In the genomic region with DNA sequence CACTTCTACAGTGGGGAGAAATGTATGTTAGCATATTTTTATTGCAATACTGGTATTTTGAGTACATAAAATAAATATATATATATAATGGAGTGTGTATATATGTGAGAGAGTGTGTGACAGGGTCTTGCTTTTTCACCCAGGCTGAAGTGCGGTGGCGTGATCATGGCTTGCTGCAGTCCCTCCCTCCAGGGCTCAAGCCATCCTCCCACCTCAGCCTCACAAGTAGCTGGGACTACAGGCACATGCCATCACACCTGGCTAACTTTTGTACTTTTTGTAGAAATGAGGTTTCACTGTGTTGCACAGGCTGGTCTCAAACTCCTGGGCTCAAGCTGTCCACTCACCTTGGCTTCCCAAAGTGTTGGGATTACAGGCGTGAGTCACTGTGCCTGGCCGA, we compare ENCODE assay signal across 21 cellular contexts. TPM values are rescaled to one million over a fixed set of nuclear protein-coding genes. Genes with fewer than 3 reads are reported as not detected.
DNase-seq lines count a peak whose midpoint lies in the region; ATAC-seq and TF ChIP-seq lines count a peak whose summit lies in the region.
"Had no signal": no experiment of that assay in that cellular context is flagged by ENCODE, and none has a peak within 500 bp of the region (broad histone marks: within the 10 kb centered on the region; RNA-seq: fewer than 3 reads in every experiment).

No MANE protein-coding gene starts in this region.

- H3K4me3 Mint-ChIP-seq in CD4-positive, alpha-beta T cell = peak overlapping the region; percentile 99
- peak overlapping the region; percentile 91 to 99 (median 96) for H3K4me3 Mint-ChIP-seq in CD8-positive, alpha-beta memory T cell
- H3K4me3 Mint-ChIP-seq in activated T-helper 17 cell treated with anti-CD3 and anti-CD28 coated beads, Interleukin-2, amount 50 U/mL, for 72 hours = peak overlapping the region; percentile 99
- H3K4me3 Mint-ChIP-seq in naive thymus-derived CD4-positive, alpha-beta T cell = peak overlapping the region; percentile 84 to 100 (median 96)
- H3K4me3 Mint-ChIP-seq: WTC11 had no signal

- CTCF ChIA-PET in CD4-positive, alpha-beta T cell (lab: Charles Lee) = interaction anchor here (1.1 to 3.2 kb wide), 6 partner anchors 44 to 81 kb away, joined by 3 to 15 read pairs (median 10); partner anchors contain the start of gene SNX20
- CTCF ChIA-PET in CD8-positive, alpha-beta memory T cell (lab: Charles Lee) = interaction anchor here (0.7 to 3.3 kb wide), 17 partner anchors 10 to 721 kb away, joined by 3 to 39 read pairs (median 5); partner anchors contain the start of genes CNEP1R1 and SNX20
- CTCF ChIA-PET in naive thymus-derived CD4-positive, alpha-beta T cell (lab: Charles Lee) = interaction anchor here (0.6 to 12.1 kb wide), 9 partner anchors 12 to 721 kb away, joined by 3 to 225 read pairs (median 10); partner anchors contain the start of genes CNEP1R1 and SNX20

- no peak for DNase-seq in CD4-positive, alpha-beta T cell
- no peak for DNase-seq in CD8-positive, alpha-beta memory T cell
- DNase-seq in naive thymus-derived CD4-positive, alpha-beta T cell = no peak
- DNase-seq in tibial artery = no peak
- DNase-seq in central memory CD4-positive, alpha-beta T cell = no peak
- no peak for DNase-seq in NCI-H2029 treated with DMSO at 0.1 percent for 48 hours (lab: John Stamatoyannopoulos, UW)
- DNase-seq: activated CD8-positive, alpha-beta memory T cell treated with anti-CD3 and anti-CD28 coated beads, Interleukin-2, amount 50 U/mL, for 48 hours; AML-193; amygdala; heart right ventricle; Karpas-422; NCI-H1105; NCI-H526 treated with DMSO at 0.1 percent for 48 hours; OCI-M1; SHP77 treated with DMSO at 0.1 percent for 48 hours; stimulated activated CD4-positive, alpha-beta T cell treated with anti-CD3 and anti-CD28 coated beads, Interleukin-2, amount 100 ng/mL, for 48 hours; testis had no signal

- peaks cover 75% of the 10 kb centered on the region for H3K4me1 Mint-ChIP-seq in CD4-positive, alpha-beta T cell (ENCODE audit: low read depth)
- peaks cover 64 to 82% (median 76%) of the 10 kb centered on the region in 3 donors for H3K4me1 Mint-ChIP-seq in CD8-positive, alpha-beta memory T cell
- H3K4me1 Mint-ChIP-seq in activated T-helper 17 cell treated with anti-CD3 and anti-CD28 coated beads, Interleukin-2, amount 50 U/mL, for 72 hours = peaks cover 46% of the 10 kb centered on the region
- peaks cover 37 to 73% (median 62%) of the 10 kb centered on the region in 7 donors for H3K4me1 Mint-ChIP-seq in naive thymus-derived CD4-positive, alpha-beta T cell

- H3K27ac ChIP-seq in CD4-positive, alpha-beta T cell (ENCODE audit: low read depth, low read length) = peak overlapping the region; percentile 99
- no peak overlapping the region for H3K27ac ChIP-seq in CD8-positive, alpha-beta memory T cell (ENCODE audit: low read depth, low read length)
- peak overlapping the region; percentile 100 for H3K27ac ChIP-seq in naive thymus-derived CD4-positive, alpha-beta T cell (ENCODE audit: low read depth, low read length)
- no peak overlapping the region for H3K27ac ChIP-seq in tibial artery
- H3K27ac ChIP-seq: testis had no signal

- no peaks in the 10 kb centered on the region for H3K9me3 Mint-ChIP-seq in CD4-positive, alpha-beta T cell
- no peaks in the 10 kb centered on the region for H3K9me3 Mint-ChIP-seq in CD8-positive, alpha-beta memory T cell
- no peaks in the 10 kb centered on the region for H3K9me3 Mint-ChIP-seq in activated T-helper 17 cell treated with anti-CD3 and anti-CD28 coated beads, Interleukin-2, amount 50 U/mL, for 72 hours
- H3K9me3 Mint-ChIP-seq in naive thymus-derived CD4-positive, alpha-beta T cell = no peaks in the 10 kb centered on the region
- H3K9me3 Mint-ChIP-seq: WTC11 had no signal

- ATAC-seq in CD4-positive, alpha-beta T cell (ENCODE audit: poor library complexity) = no peak
- no peak for ATAC-seq in activated T-helper 17 cell treated with anti-CD3 and anti-CD28 coated beads, Interleukin-2, amount 50 U/mL, for 72 hours (replicated peaks)
- ATAC-seq in naive thymus-derived CD4-positive, alpha-beta T cell = no peak
- ATAC-seq: heart right ventricle, WTC11 had no signal

- POLR2A ChIA-PET in CD4-positive, alpha-beta T cell (lab: Charles Lee) = interaction anchor here (1.0 to 10.1 kb wide), 9 partner anchors 26 to 478 kb away, joined by 3 to 167 read pairs (median 7); partner anchors contain the start of gene SNX20
- POLR2A ChIA-PET in CD8-positive, alpha-beta memory T cell (lab: Charles Lee) = interaction anchor here (1.3 to 2.0 kb wide), 2 partner anchors 65 to 66 kb away, joined by 10 to 11 read pairs; partner anchors contain the start of gene SNX20
- POLR2A ChIA-PET in naive thymus-derived CD4-positive, alpha-beta T cell (lab: Charles Lee) = interaction anchor here (0.8 to 6.1 kb wide), 13 partner anchors 14 to 890 kb away, joined by 3 to 53 read pairs (median 12); partner anchors contain the start of genes SNX20 and ZNF423

- peaks cover 78% of the 10 kb centered on the region for H3K36me3 Mint-ChIP-seq in CD4-positive, alpha-beta T cell (ENCODE audit: low read depth)
- H3K36me3 Mint-ChIP-seq in CD8-positive, alpha-beta memory T cell = peaks cover 10 to 56% (median 19%) of the 10 kb centered on the region in 3 donors
- H3K36me3 Mint-ChIP-seq in activated T-helper 17 cell treated with anti-CD3 and anti-CD28 coated beads, Interleukin-2, amount 50 U/mL, for 72 hours (ENCODE audit: low read depth) = peaks cover 77% of the 10 kb centered on the region
- peaks cover 16 to 53% (median 27%) of the 10 kb centered on the region in 5 donors for H3K36me3 Mint-ChIP-seq in naive thymus-derived CD4-positive, alpha-beta T cell
- H3K36me3 Mint-ChIP-seq: WTC11 had no signal

- intact Hi-C loops in CD4-positive, alpha-beta T cell (cut with DNase I, micrococcal nuclease) = loop anchor here (2.0 to 10.0 kb wide), 10 partner anchors 15 to 591 kb away; partner anchors contain the start of genes SNX20 (in 2 of the 2), ADCY7 (in 1 of the 2) and TENT4B (in 1 of the 2)
- intact Hi-C loops in naive thymus-derived CD4-positive, alpha-beta T cell (cut with micrococcal nuclease) = loop anchor here (2.0 to 5.0 kb wide), 7 partner anchors 15 to 679 kb away; partner anchors contain the start of genes ADCY7 (in 2 of the 2), BRD7 (in 1 of the 2) and HEATR3 (in 1 of the 2)
- intact Hi-C loops in tibial artery (cut with DNase I; ENCODE audit: low total_unique reads) = loop anchor here (10.0 kb wide), 4 partner anchors 51 to 891 kb away; partner anchors contain the start of genes BRD7, NOD2 and ZNF423

- peaks cover 62% of the 10 kb centered on the region for H3K4me1 ChIP-seq in CD8-positive, alpha-beta memory T cell (ENCODE audit: insufficient read depth, low read length)
- H3K4me1 ChIP-seq in naive thymus-derived CD4-positive, alpha-beta T cell (ENCODE audit: control insufficient read depth in 2 of 2, insufficient read depth in 2 of 2, low read length in 2 of 2) = peaks cover 32 to 62% of the 10 kb centered on the region in 2 donors
- peaks cover 0 to 68% (median 34%) of the 10 kb centered on the region in 4 donors for H3K4me1 ChIP-seq in tibial artery
- H3K4me1 ChIP-seq: testis had no signal

- TF ChIP-seq CTCF in CD4-positive, alpha-beta T cell (IDR thresholded peaks at IDR 0.05) = no peak
- no peak for TF ChIP-seq CTCF in tibial artery (IDR thresholded peaks at IDR 0.05)

- no peaks in the 10 kb centered on the region for H3K27me3 ChIP-seq in CD4-positive, alpha-beta T cell (ENCODE audit: control insufficient read depth, insufficient read depth, low read length)
- H3K27me3 ChIP-seq in CD8-positive, alpha-beta memory T cell (ENCODE audit: insufficient read depth, low read length, poor library complexity, severe bottlenecking) = no peaks in the 10 kb centered on the region
- H3K27me3 ChIP-seq in naive thymus-derived CD4-positive, alpha-beta T cell (ENCODE audit: control insufficient read depth in 2 of 2, insufficient read depth in 2 of 2, low read length in 2 of 2) = no peaks in the 10 kb centered on the region
- no peaks in the 10 kb centered on the region for H3K27me3 ChIP-seq in tibial artery
- H3K27me3 ChIP-seq: heart right ventricle, testis had no signal

- H3K27ac Mint-ChIP-seq in CD4-positive, alpha-beta T cell = peak overlapping the region; percentile 87
- H3K27ac Mint-ChIP-seq in CD8-positive, alpha-beta memory T cell = peak overlapping the region; percentile 92 to 99 (median 98)
- peak overlapping the region; percentile 99 for H3K27ac Mint-ChIP-seq in activated T-helper 17 cell treated with anti-CD3 and anti-CD28 coated beads, Interleukin-2, amount 50 U/mL, for 72 hours
- peak overlapping the region; percentile 51 to 99 (median 96) for H3K27ac Mint-ChIP-seq in naive thymus-derived CD4-positive, alpha-beta T cell
- H3K27ac Mint-ChIP-seq: WTC11 had no signal

- no peaks in the 10 kb centered on the region for H3K27me3 Mint-ChIP-seq in CD4-positive, alpha-beta T cell
- H3K27me3 Mint-ChIP-seq in CD8-positive, alpha-beta memory T cell = peaks cover 0 to 4% of the 10 kb centered on the region in 2 donors
- H3K27me3 Mint-ChIP-seq in activated T-helper 17 cell treated with anti-CD3 and anti-CD28 coated beads, Interleukin-2, amount 50 U/mL, for 72 hours = no peaks in the 10 kb centered on the region
- no peaks in the 10 kb centered on the region for H3K27me3 Mint-ChIP-seq in naive thymus-derived CD4-positive, alpha-beta T cell

- peak overlapping the region; percentile 83 for H3K4me3 ChIP-seq in CD8-positive, alpha-beta memory T cell (ENCODE audit: low read length)
- H3K4me3 ChIP-seq in naive thymus-derived CD4-positive, alpha-beta T cell (ENCODE audit: low read length) = peak overlapping the region; percentile 59
- H3K4me3 ChIP-seq in tibial artery = no peak overlapping the region
- H3K4me3 ChIP-seq: testis had no signal

- no peaks in the 10 kb centered on the region for H3K9me3 ChIP-seq in CD4-positive, alpha-beta T cell (ENCODE audit: control insufficient read depth, low read length)
- H3K9me3 ChIP-seq in CD8-positive, alpha-beta memory T cell (ENCODE audit: low read length) = no peaks in the 10 kb centered on the region
- H3K9me3 ChIP-seq in naive thymus-derived CD4-positive, alpha-beta T cell (ENCODE audit: control insufficient read depth in 2 of 3, low read length in 3 of 3) = no peaks in the 10 kb centered on the region
- no peaks in the 10 kb centered on the region for H3K9me3 ChIP-seq in tibial artery
- H3K9me3 ChIP-seq: heart right ventricle, testis had no signal

- peaks cover 6% of the 10 kb centered on the region for H3K36me3 ChIP-seq in CD8-positive, alpha-beta memory T cell (ENCODE audit: insufficient read depth, low read length)
- H3K36me3 ChIP-seq in naive thymus-derived CD4-positive, alpha-beta T cell (ENCODE audit: control insufficient read depth in 2 of 3, insufficient read depth in 3 of 3, low read length in 3 of 3) = peaks cover 0 to 4% (median 0%) of the 10 kb centered on the region in 3 experiments
- H3K36me3 ChIP-seq in tibial artery = peaks cover 0 to 6% (median 5%) of the 10 kb centered on the region in 3 donors

RNA-seq across cellular contexts. Expression of gene CYLD, which starts 4.1 kb away (rescaled TPM):
- total RNA-seq in CD4-positive, alpha-beta T cell = 100 to 1,000 TPM; 360 to 373 TPM
- 100 to 1,000 TPM; 144 to 152 TPM for total RNA-seq in CD8-positive, alpha-beta memory T cell
- polyA plus RNA-seq in CD8-positive, alpha-beta memory T cell = 105 TPM
- total RNA-seq in activated T-helper 17 cell treated with anti-CD3 and anti-CD28 coated beads, Interleukin-2, amount 50 U/mL, for 72 hours = 100 to 1,000 TPM; 112 to 130 TPM
- total RNA-seq in naive thymus-derived CD4-positive, alpha-beta T cell = 100 to 1,000 TPM; 259 to 393 (median 336) TPM
- 100 to 1,000 TPM; 170 to 224 TPM for polyA plus RNA-seq in naive thymus-derived CD4-positive, alpha-beta T cell

RNA-seq across cellular contexts. Expression of gene NOD2, which starts 52.5 kb away (rescaled TPM):
- 1 to 10 TPM; 4.5 to 5.3 TPM for total RNA-seq in CD4-positive, alpha-beta T cell
- 1 to 10 TPM; 1.8 TPM for total RNA-seq in CD8-positive, alpha-beta memory T cell
- 1.9 TPM for polyA plus RNA-seq in CD8-positive, alpha-beta memory T cell
- 10 to 100 TPM in 1 of 2 donors, 1 to 10 TPM in 1; 7.6 to 28.4 TPM for total RNA-seq in activated T-helper 17 cell treated with anti-CD3 and anti-CD28 coated beads, Interleukin-2, amount 50 U/mL, for 72 hours
- total RNA-seq in naive thymus-derived CD4-positive, alpha-beta T cell = 10 to 100 TPM in 2 of 5 experiments, 1 to 10 TPM in 1, under 1 TPM in 2; 0.49 to 40.5 (median 4.8) TPM
- polyA plus RNA-seq in naive thymus-derived CD4-positive, alpha-beta T cell = under 1 TPM; 0.06 TPM
- total RNA-seq: G401, HT-29 had no signal

Comparison
In these comparisons a context has a peak if more than half of its experiments do, and no peak if none do; other contexts are left out.
1. H3K27ac ChIP-seq: peak in CD4-positive, alpha-beta T cell (single experiment) and naive thymus-derived CD4-positive, alpha-beta T cell (single experiment); none in CD8-positive, alpha-beta memory T cell (single experiment) and tibial artery (0 of 2).
2. H3K4me3 ChIP-seq: peak in CD8-positive, alpha-beta memory T cell (single experiment) and naive thymus-derived CD4-positive, alpha-beta T cell (single experiment); none in tibial artery (0 of 2).
3. Peak in every context shown above with its lines, with median percentiles within 50 percentile points of each other: H3K27ac Mint-ChIP-seq and H3K4me3 Mint-ChIP-seq.